In genomic region chr4:177051473-177052060, GRCh38 we compare ENCODE assay signal across 9 cellular contexts.
A peak's percentile ranks its signal among the peaks of the same experiment; 100 is the strongest.
DNase-seq lines count a peak whose midpoint lies in the region; ATAC-seq and TF ChIP-seq lines count a peak whose summit lies in the region.
"Had no signal": no experiment of that assay in that cellular context is flagged by ENCODE, and none has a peak within 500 bp of the region (broad histone marks: within the 10 kb centered on the region; RNA-seq: fewer than 3 reads in every experiment).

No MANE protein-coding gene starts in this region.

- no peak overlapping the region for H3K27ac Mint-ChIP-seq in type B pancreatic cell

- no peak overlapping the region for H3K4me3 Mint-ChIP-seq in type B pancreatic cell

- no peak overlapping the region for H3K27ac ChIP-seq in Peyer's patch
- H3K27ac ChIP-seq: BLaER1 treated with 17β-estradiol and CSF1 and Interleukin-3, amounts not matched to agents 10 nM and 100 nM had no signal

- no peaks in the 10 kb centered on the region for H3K4me1 ChIP-seq in Peyer's patch
- H3K4me1 ChIP-seq: BLaER1 treated with 17β-estradiol and CSF1 and Interleukin-3, amounts not matched to agents 10 nM and 100 nM had no signal

- intact Hi-C loops in Right ventricle myocardium inferior (cut with DNase I), result no loop called here

- no peak for TF ChIP-seq POLR2A in Peyer's patch (IDR thresholded peaks at IDR 0.05)

- TF ChIP-seq CTCF in Peyer's patch (IDR thresholded peaks at IDR 0.05) (peak in 4 of 6 experiments; percentile 19 to 28 (median 21)), fibroblast of the aortic adventitia (IDR thresholded peaks at IDR 0.05; ENCODE audit: insufficient read depth, low read length) (peak; percentile 38), type B pancreatic cell (conservative IDR thresholded peaks at IDR 0.05) (peak; percentile 70)

- DNase-seq in NCI-H2081 (lab: John Stamatoyannopoulos, UW) (peak; percentile 43 to 70), NCI-H2081 treated with DMSO at 0.1 percent for 48 hours (lab: John Stamatoyannopoulos, UW) (no peak), Peyer's patch (no peak), fibroblast of the aortic adventitia (ENCODE audit: low read depth) (peak; percentile 23), type B pancreatic cell (ENCODE audit: extremely low spot score, unreplicated experiment) (no peak), Right ventricle myocardium inferior (ENCODE audit: missing footprints) (no peak)

- H3K4me3 ChIP-seq in Peyer's patch (no peak overlapping the region), fibroblast of the aortic adventitia (ENCODE audit: low read depth, low read length) (no peak overlapping the region)
- H3K4me3 ChIP-seq: BLaER1 treated with 17β-estradiol and CSF1 and Interleukin-3, amounts not matched to agents 10 nM and 100 nM had no signal

- no peaks in the 10 kb centered on the region for H3K36me3 ChIP-seq in Peyer's patch
- H3K36me3 ChIP-seq: BLaER1 treated with 17β-estradiol and CSF1 and Interleukin-3, amounts not matched to agents 10 nM and 100 nM had no signal

- peak; percentile 88 for ATAC-seq in GM19328 (IDR thresholded peaks at IDR 0.05; ENCODE audit: unreplicated experiment)
- ATAC-seq in HG03159 (IDR thresholded peaks at IDR 0.05; ENCODE audit: unreplicated experiment), result peak; percentile 90
- ATAC-seq in Right ventricle myocardium inferior, result no peak

- H3K9me3 ChIP-seq in Peyer's patch, result no peaks in the 10 kb centered on the region
- H3K9me3 ChIP-seq: BLaER1 treated with 17β-estradiol and CSF1 and Interleukin-3, amounts not matched to agents 10 nM and 100 nM had no signal

- no peaks in the 10 kb centered on the region for H3K27me3 ChIP-seq in Peyer's patch
- H3K27me3 ChIP-seq: BLaER1 treated with 17β-estradiol and CSF1 and Interleukin-3, amounts not matched to agents 10 nM and 100 nM had no signal

- no peaks in the 10 kb centered on the region for H3K36me3 Mint-ChIP-seq in type B pancreatic cell

- peaks cover 3% of the 10 kb centered on the region for H3K27me3 Mint-ChIP-seq in type B pancreatic cell

- no peaks in the 10 kb centered on the region for H3K9me3 Mint-ChIP-seq in type B pancreatic cell

- no peaks in the 10 kb centered on the region for H3K4me1 Mint-ChIP-seq in type B pancreatic cell (ENCODE audit: unreplicated experiment)

Comparison
In these comparisons a context has a peak if more than half of its experiments do, and no peak if none do; other contexts are left out.
1. DNase-seq: peak in NCI-H2081 (2 of 2) and fibroblast of the aortic adventitia (single experiment); none in NCI-H2081 treated with DMSO at 0.1 percent for 48 hours (single experiment), Peyer's patch (0 of 3), type B pancreatic cell (single experiment) and Right ventricle myocardium inferior (single experiment).
2. Peak in every context shown above with its lines, with median percentiles within 50 percentile points of each other: CTCF ChIP-seq.